ENCODE assay signal across 16 cellular contexts in genomic region chr14:100898935-100899840, GRCh38. TPM values are rescaled to one million over a fixed set of nuclear protein-coding genes. Genes with fewer than 3 reads are reported as not detected.
DNase-seq lines count a peak whose midpoint lies in the region; ATAC-seq and TF ChIP-seq lines count a peak whose summit lies in the region.
"Had no signal": no experiment of that assay in that cellular context is flagged by ENCODE, and none has a peak within 500 bp of the region (broad histone marks: within the 10 kb centered on the region; RNA-seq: fewer than 3 reads in every experiment).

No MANE protein-coding gene starts in this region.

- H3K4me1 ChIP-seq in body of pancreas (peaks cover 20% of the 10 kb centered on the region), spleen (peaks cover 0 to 41% (median 20%) of the 10 kb centered on the region in 6 donors)

- H3K27ac ChIP-seq in body of pancreas (no peak overlapping the region), spleen (peak overlapping the region in 4 of 8 donors; percentile 24 to 37 (median 28))
- H3K27ac ChIP-seq: SK-N-MC had no signal

- DNase-seq in NCI-H1105 treated with DMSO at 0.1 percent for 48 hours (lab: John Stamatoyannopoulos, UW) (peak; percentile 21), NCI-H1105 (lab: John Stamatoyannopoulos, UW) (no peak), body of pancreas (peak in 3 of 4 donors; percentile 44 to 51 (median 45)), left colon (no peak), spleen (peak; percentile 52), HuH-7 (ENCODE audit: low spot score) (no peak), medulla oblongata (ENCODE audit: extremely low spot score) (no peak), GM19240 (ENCODE audit: insufficient read length, low spot score) (no peak)
- DNase-seq: activated CD4-positive, alpha-beta T cell treated with anti-CD3 and anti-CD28 coated beads, Interleukin-2, amount 10 ng/mL, durations not matched to agents 7 days and 5 days; activated naive CD4-positive, alpha-beta T cell treated with anti-CD3 and anti-CD28 coated beads for 36 hours; DND-41; NCI-H526; stimulated activated CD4-positive, alpha-beta T cell treated with anti-CD3 and anti-CD28 coated beads, Interleukin-15, amount 100 ng/mL, for 24 hours had no signal

- 53 to 64% methylated on average over 18 to 20 of the region's 20 CpGs for WGBS in body of pancreas, 2 donors
- WGBS in spleen, 5 donors: 47 to 60% (median 54%) methylated on average over 15 to 20 of the region's 20 CpGs

- H3K36me3 ChIP-seq in body of pancreas (replicated peaks in 1 of 2; ENCODE audit: insufficient read depth in 1 of 2, low read depth in 2 of 2) (no peaks in the 10 kb centered on the region), spleen (no peaks in the 10 kb centered on the region)
- H3K36me3 ChIP-seq: heart right ventricle had no signal

- H3K4me3 ChIP-seq in body of pancreas (no peak overlapping the region), spleen (no peak overlapping the region)
- H3K4me3 ChIP-seq: heart right ventricle, SK-N-MC had no signal

- ATAC-seq in body of pancreas: peak; percentile 37
- peak; percentile 47 for ATAC-seq in left colon

- no peaks in the 10 kb centered on the region for H3K9me3 ChIP-seq in body of pancreas
- peaks cover 0 to 5% (median 0%) of the 10 kb centered on the region in 8 donors for H3K9me3 ChIP-seq in spleen
- H3K9me3 ChIP-seq: heart right ventricle had no signal

- intact Hi-C loops in body of pancreas (cut with DNase I): no loop called here
- intact Hi-C loops in left colon (cut with DNase I, micrococcal nuclease): no loop called here
- intact Hi-C loops in spleen (cut with DNase I; ENCODE audit: low total_unique reads): no loop called here

- TF ChIP-seq CTCF in body of pancreas (IDR thresholded peaks at IDR 0.05) (no peak), spleen (IDR thresholded peaks at IDR 0.05 in 8 of 11, conservative IDR thresholded peaks at IDR 0.05 in 3 of 11) (no peak)

- TF ChIP-seq POLR2A in body of pancreas (IDR thresholded peaks at IDR 0.05) (no peak), spleen (IDR thresholded peaks at IDR 0.05) (no peak)

- H3K27me3 ChIP-seq in body of pancreas (no peaks in the 10 kb centered on the region), spleen (replicated peaks in 1 of 7) (peaks cover 0 to 79% (median 10%) of the 10 kb centered on the region in 7 donors)

RNA-seq across cellular contexts. Expression of gene RTL1, which starts 4.3 kb away (rescaled TPM):
- total RNA-seq in body of pancreas: under 1 TPM in 1 of 2 donors, not detected in 1; 0.26 TPM
- not detected for total RNA-seq in left colon
- total RNA-seq in spleen: not detected
- under 1 TPM in 1 of 3 donors, not detected in 2; under 0.01 TPM for polyA plus RNA-seq in spleen
- total RNA-seq: activated CD4-positive, alpha-beta T cell treated with anti-CD3 and anti-CD28 coated beads, Interleukin-2, amount 10 ng/mL, durations not matched to agents 7 days and 5 days; activated naive CD4-positive, alpha-beta T cell treated with anti-CD3 and anti-CD28 coated beads for 36 hours; heart right ventricle had no signal
- polyA plus RNA-seq: heart right ventricle, IgD-negative memory B cell had no signal

Comparison
In these comparisons a context has a peak if more than half of its experiments do, and no peak if none do; other contexts are left out.
1. DNase-seq: peak in NCI-H1105 treated with DMSO at 0.1 percent for 48 hours (single experiment), body of pancreas (3 of 4) and spleen (single experiment); none in NCI-H1105 (single experiment), left colon (0 of 2), HuH-7 (single experiment), medulla oblongata (single experiment) and GM19240 (single experiment).